ENCODE assay signal across 28 cellular contexts in the genomic region with DNA sequence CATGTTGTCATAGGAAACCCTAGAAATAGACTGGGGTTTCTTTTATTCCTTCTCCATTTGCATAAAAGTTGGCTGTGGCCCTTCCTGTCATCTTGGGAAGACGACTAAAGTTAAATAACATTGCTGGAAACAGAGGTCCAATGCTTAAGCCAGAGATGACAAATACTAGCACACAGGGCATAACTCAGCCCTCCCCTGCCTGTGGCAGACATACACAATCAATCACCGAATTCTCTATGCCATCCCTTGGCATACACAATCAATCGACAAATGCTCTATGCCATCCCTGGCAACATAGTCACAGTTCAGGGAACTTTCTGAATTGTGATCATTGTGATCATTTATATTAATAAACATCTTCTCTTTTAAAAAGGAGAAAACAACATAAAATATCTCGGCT.
"Had no signal": no experiment of that assay in that cellular context is flagged by ENCODE, and none has a peak within 500 bp of the region (broad histone marks: within the 10 kb centered on the region; RNA-seq: fewer than 3 reads in every experiment).

No MANE protein-coding gene starts in this region.

- H3K9me3 Mint-ChIP-seq: stimulated activated effector memory CD8-positive, alpha-beta T cell treated with anti-CD3 and anti-CD28 coated beads, Interleukin-12 subunit alpha, Interleukin-12 subunit beta, amount 100 ng/mL, for 72 hours; stimulated activated memory B cell treated with anti-CD40 and anti-IgM and Interleukin-4, amounts not matched to agents 10 μg/mL and 1 μg/mL and 100 μg/mL, for 72 hours; stimulated activated naive CD8-positive, alpha-beta T cell treated with anti-CD3 and anti-CD28 coated beads, Interleukin-15, amount 100 ng/mL, for 72 hours; stimulated activated naive CD8-positive, alpha-beta T cell treated with anti-CD3 and anti-CD28 coated beads, Interleukin-15, Interleukin-2, amounts not matched to agents 100 ng/mL and 50 ng/mL, for 24 hours had no signal

- H3K4me1 ChIP-seq: stomach, suprapubic skin, thyroid gland, tibial artery, tibial nerve, transverse colon, upper lobe of left lung, upper lobe of right lung, uterus, vagina had no signal

- H3K4me1 Mint-ChIP-seq: stimulated activated effector memory CD8-positive, alpha-beta T cell treated with anti-CD3 and anti-CD28 coated beads, Interleukin-12 subunit alpha, Interleukin-12 subunit beta, amount 100 ng/mL, for 72 hours; stimulated activated memory B cell treated with anti-CD40 and anti-IgM and Interleukin-4, amounts not matched to agents 10 μg/mL and 1 μg/mL and 100 μg/mL, for 72 hours; stimulated activated naive B cell treated with anti-CD40 and anti-IgM and Interleukin-4, amounts not matched to agents 10 μg/mL and 1 μg/mL and 100 μg/mL, for 72 hours; stimulated activated naive CD8-positive, alpha-beta T cell treated with anti-CD3 and anti-CD28 coated beads, Interleukin-15, amount 100 ng/mL, for 72 hours had no signal

- H3K4me3 Mint-ChIP-seq: stimulated activated effector memory CD8-positive, alpha-beta T cell treated with anti-CD3 and anti-CD28 coated beads, Interleukin-12 subunit alpha, Interleukin-12 subunit beta, amount 100 ng/mL, for 72 hours; stimulated activated memory B cell treated with anti-CD40 and anti-IgM and Interleukin-4, amounts not matched to agents 10 μg/mL and 1 μg/mL and 100 μg/mL, for 72 hours; stimulated activated naive B cell treated with anti-CD40 and anti-IgM and Interleukin-4, amounts not matched to agents 10 μg/mL and 1 μg/mL and 100 μg/mL, for 72 hours; stimulated activated naive CD8-positive, alpha-beta T cell treated with anti-CD3 and anti-CD28 coated beads, Interleukin-15, amount 100 ng/mL, for 72 hours; stimulated activated naive CD8-positive, alpha-beta T cell treated with anti-CD3 and anti-CD28 coated beads, Interleukin-15, Interleukin-2, amounts not matched to agents 100 ng/mL and 50 ng/mL, for 24 hours had no signal

- H3K27ac Mint-ChIP-seq: stimulated activated effector memory CD8-positive, alpha-beta T cell treated with anti-CD3 and anti-CD28 coated beads, Interleukin-12 subunit alpha, Interleukin-12 subunit beta, amount 100 ng/mL, for 72 hours; stimulated activated memory B cell treated with anti-CD40 and anti-IgM and Interleukin-4, amounts not matched to agents 10 μg/mL and 1 μg/mL and 100 μg/mL, for 72 hours; stimulated activated naive B cell treated with anti-CD40 and anti-IgM and Interleukin-4, amounts not matched to agents 10 μg/mL and 1 μg/mL and 100 μg/mL, for 72 hours; stimulated activated naive CD8-positive, alpha-beta T cell treated with anti-CD3 and anti-CD28 coated beads, Interleukin-15, Interleukin-2, amounts not matched to agents 100 ng/mL and 50 ng/mL, for 24 hours had no signal

- H3K27me3 Mint-ChIP-seq: stimulated activated memory B cell treated with anti-CD40 and anti-IgM and Interleukin-4, amounts not matched to agents 10 μg/mL and 1 μg/mL and 100 μg/mL, for 72 hours; stimulated activated naive CD8-positive, alpha-beta T cell treated with anti-CD3 and anti-CD28 coated beads, Interleukin-15, amount 100 ng/mL, for 72 hours had no signal

- H3K27me3 ChIP-seq: stomach, suprapubic skin, thyroid gland, tibial artery, tibial nerve, transverse colon, upper lobe of left lung, upper lobe of right lung, uterus, vagina had no signal

- DNase-seq: stimulated activated CD4-positive, alpha-beta T cell treated with anti-CD3 and anti-CD28 coated beads, Interleukin-2, amount 100 ng/mL, for 24 hours; stimulated activated CD4-positive, alpha-beta T cell treated with anti-CD3 and anti-CD28 coated beads, Interleukin-2, amount 100 ng/mL, for 48 hours; stimulated activated CD4-positive, alpha-beta T cell treated with anti-CD3 and anti-CD28 coated beads, Interleukin-4, amount 100 ng/mL, for 1 hour; stimulated activated CD4-positive, alpha-beta T cell treated with anti-CD3 and anti-CD28 coated beads, Interleukin-4, amount 100 ng/mL, for 24 hours; stimulated activated CD4-positive, alpha-beta T cell treated with anti-CD3 and anti-CD28 coated beads, Interleukin-4, amount 100 ng/mL, for 4 hours; stimulated activated CD8-positive, alpha-beta memory T cell treated with anti-CD3 and anti-CD28 coated beads, Interleukin-4, amount 100 ng/mL, for 48 hours; stimulated activated naive B cell treated with anti-CD40 and anti-IgM and Interleukin-4, amounts not matched to agents 10 μg/mL and 1 μg/mL and 100 μg/mL, for 72 hours; stimulated activated naive CD4-positive, alpha-beta T cell; stimulated activated naive CD4-positive, alpha-beta T cell treated with Interleukin-2 at 50 U/mL for 16 hours; stimulated activated naive CD8-positive, alpha-beta T cell treated with anti-CD3 and anti-CD28 coated beads, Interleukin-15, amount 100 ng/mL, for 72 hours; stimulated activated naive CD8-positive, alpha-beta T cell treated with anti-CD3 and anti-CD28 coated beads, Interleukin-15, Interleukin-2, amounts not matched to agents 100 U/mL and 50 U/mL, for 24 hours; stomach; substantia nigra; thyroid gland; tibial artery; transverse colon; trophoblast cell; upper lobe of left lung; upper lobe of right lung; uterus had no signal

- H3K9me3 ChIP-seq: suprapubic skin, thoracic aorta, thyroid gland, tibial artery, transverse colon, upper lobe of left lung, upper lobe of right lung, uterus, vagina had no signal

- FAIRE-seq: urothelium cell line had no signal

- H3K36me3 ChIP-seq: stomach, suprapubic skin, thoracic aorta, thyroid gland, tibial artery, tibial nerve, transverse colon, upper lobe of left lung, upper lobe of right lung, uterus, vagina had no signal

- ATAC-seq: stimulated activated effector memory CD8-positive, alpha-beta T cell treated with anti-CD3 and anti-CD28 coated beads, Interleukin-12 subunit alpha, Interleukin-12 subunit beta, amount 100 ng/mL, for 72 hours; stimulated activated memory B cell treated with anti-CD40 and anti-IgM and Interleukin-4, amounts not matched to agents 10 μg/mL and 1 μg/mL and 100 μg/mL, for 72 hours; stimulated activated naive B cell treated with anti-CD40 and anti-IgM and Interleukin-4, amounts not matched to agents 10 μg/mL and 1 μg/mL and 100 μg/mL, for 72 hours; stimulated activated naive CD8-positive, alpha-beta T cell treated with anti-CD3 and anti-CD28 coated beads, Interleukin-15, amount 100 ng/mL, for 72 hours; stimulated activated naive CD8-positive, alpha-beta T cell treated with anti-CD3 and anti-CD28 coated beads, Interleukin-15, Interleukin-2, amounts not matched to agents 100 U/mL and 50 U/mL, for 24 hours; upper lobe of right lung had no signal

- H3K27ac ChIP-seq: stomach, suprapubic skin, thoracic aorta, thyroid gland, tibial artery, tibial nerve, transverse colon, upper lobe of left lung, upper lobe of right lung, uterus had no signal

- H3K36me3 Mint-ChIP-seq: stimulated activated effector memory CD8-positive, alpha-beta T cell treated with anti-CD3 and anti-CD28 coated beads, Interleukin-12 subunit alpha, Interleukin-12 subunit beta, amount 100 ng/mL, for 72 hours; stimulated activated memory B cell treated with anti-CD40 and anti-IgM and Interleukin-4, amounts not matched to agents 10 μg/mL and 1 μg/mL and 100 μg/mL, for 72 hours; stimulated activated naive B cell treated with anti-CD40 and anti-IgM and Interleukin-4, amounts not matched to agents 10 μg/mL and 1 μg/mL and 100 μg/mL, for 72 hours had no signal

- H3K4me3 ChIP-seq: stomach, suprapubic skin, thoracic aorta, thyroid gland, tibial artery, tibial nerve, transverse colon, upper lobe of left lung, upper lobe of right lung, uterus, vagina had no signal
